Comparison of ENCODE assay signal across 34 cellular contexts in genomic region chr12:108876550-108876949, GRCh38. TPM values are rescaled to one million over a fixed set of nuclear protein-coding genes. Genes with fewer than 3 reads are reported as not detected.
"Had no signal": no experiment of that assay in that cellular context is flagged by ENCODE, and none has a peak within 500 bp of the region (broad histone marks: within the 10 kb centered on the region; RNA-seq: fewer than 3 reads in every experiment).

No MANE protein-coding gene starts in this region.

- ATAC-seq: activated T-cell treated with anti-CD3 and anti-CD28 coated beads, Interleukin-2, amount 50 U/mL, for 4 hours; body of pancreas had no signal

- H3K27ac Mint-ChIP-seq: activated B cell treated with CpG ODN at 0.5 μM for 24 hours; activated CD4-positive, alpha-beta memory T cell treated with anti-CD3 and anti-CD28 coated beads for 36 hours; activated CD4-positive, alpha-beta T cell treated with anti-CD3 and anti-CD28 coated beads, Interleukin-2, amount 10 ng/mL, durations not matched to agents 7 days and 5 days; activated CD8-positive, alpha-beta T cell treated with anti-CD3 and anti-CD28 coated beads for 36 hours; activated naive CD4-positive, alpha-beta T cell treated with anti-CD3 and anti-CD28 coated beads for 36 hours; activated naive CD8-positive, alpha-beta T cell treated with anti-CD3 and anti-CD28 coated beads for 36 hours; activated T-cell treated with anti-CD3 and anti-CD28 coated beads, Interleukin-2, amount 50 U/mL, for 72 hours; activated T-helper 1 cell treated with anti-CD3 and anti-CD28 coated beads, Interleukin-12 subunit alpha, Interleukin-12 subunit beta, Interleukin-2, Interleukin-4 antibody, amounts not matched to agents 30 ng/mL and 10 ng/mL and 1 ng/mL, durations not matched to agents 14 hours and 24 hours and 36 hours; activated T-helper 17 cell treated with anti-CD3 and anti-CD28 coated beads, Interleukin-2, amount 50 U/mL, for 72 hours; T-helper 1 cell treated with Interleukin-12 subunit alpha and Interleukin-12 subunit beta and Interleukin-4 antibody, amounts not matched to agents 30 μg/mL and 1 μg/mL, for 36 hours; T-helper 2 cell treated with Interferon-gamma antibody and Interleukin-4, amounts not matched to agents 5 μg/mL and 100 μg/mL, for 36 hours had no signal

- H3K4me3 ChIP-seq: adrenal gland, body of pancreas, breast epithelium had no signal

- H3K9me3 Mint-ChIP-seq: activated B cell treated with CpG ODN at 0.5 μM for 24 hours; activated CD4-positive, alpha-beta memory T cell treated with anti-CD3 and anti-CD28 coated beads for 36 hours; activated CD8-positive, alpha-beta T cell treated with anti-CD3 and anti-CD28 coated beads for 36 hours; activated naive CD4-positive, alpha-beta T cell treated with anti-CD3 and anti-CD28 coated beads for 36 hours; activated naive CD4-positive, alpha-beta T cell treated with anti-CD3 and anti-CD28 coated beads, Interleukin-2, amount 50 U/mL, for 72 hours; activated T-cell treated with anti-CD3 and anti-CD28 coated beads, Interleukin-2, amount 50 U/mL, for 72 hours; activated T-helper 17 cell treated with anti-CD3 and anti-CD28 coated beads, Interleukin-2, amount 50 U/mL, for 72 hours had no signal

- H3K4me3 Mint-ChIP-seq: activated B cell treated with CpG ODN at 0.5 μM for 24 hours; activated CD4-positive, alpha-beta memory T cell treated with anti-CD3 and anti-CD28 coated beads for 36 hours; activated CD4-positive, alpha-beta T cell treated with anti-CD3 and anti-CD28 coated beads, Interleukin-2, amount 10 ng/mL, durations not matched to agents 7 days and 5 days; activated CD8-positive, alpha-beta T cell treated with anti-CD3 and anti-CD28 coated beads for 36 hours; activated naive CD4-positive, alpha-beta T cell treated with anti-CD3 and anti-CD28 coated beads for 36 hours; activated naive CD8-positive, alpha-beta T cell treated with anti-CD3 and anti-CD28 coated beads for 36 hours; activated T-cell treated with anti-CD3 and anti-CD28 coated beads, Interleukin-2, amount 50 U/mL, for 4 hours; activated T-cell treated with anti-CD3 and anti-CD28 coated beads, Interleukin-2, amount 50 U/mL, for 72 hours; activated T-helper 1 cell treated with anti-CD3 and anti-CD28 coated beads, Interleukin-12 subunit alpha, Interleukin-12 subunit beta, Interleukin-2, Interleukin-4 antibody, amounts not matched to agents 30 ng/mL and 10 ng/mL and 1 ng/mL, durations not matched to agents 14 hours and 24 hours and 36 hours; activated T-helper 17 cell treated with anti-CD3 and anti-CD28 coated beads, Interleukin-2, amount 50 U/mL, for 72 hours; T-helper 1 cell treated with Interleukin-12 subunit alpha and Interleukin-12 subunit beta and Interleukin-4 antibody, amounts not matched to agents 30 μg/mL and 1 μg/mL, for 36 hours; T-helper 2 cell treated with Interferon-gamma antibody and Interleukin-4, amounts not matched to agents 5 μg/mL and 100 μg/mL, for 36 hours had no signal

- H3K36me3 Mint-ChIP-seq: activated CD4-positive, alpha-beta memory T cell treated with anti-CD3 and anti-CD28 coated beads for 36 hours; activated naive CD4-positive, alpha-beta T cell treated with anti-CD3 and anti-CD28 coated beads, Interleukin-2, amount 50 U/mL, for 72 hours; activated naive CD8-positive, alpha-beta T cell treated with anti-CD3 and anti-CD28 coated beads for 36 hours had no signal

- DNase-seq: activated B cell treated with CpG ODN at 0.5 μM for 24 hours; activated CD4-positive, alpha-beta memory T cell treated with anti-CD3 and anti-CD28 coated beads for 36 hours; activated CD4-positive, alpha-beta T cell treated with anti-CD3 and anti-CD28 coated beads for 48 hours; activated CD4-positive, alpha-beta T cell treated with anti-CD3 and anti-CD28 coated beads, Interleukin-2, amount 10 ng/mL, durations not matched to agents 7 days and 5 days; activated CD4-positive, CD25-positive, alpha-beta regulatory T cell treated with anti-CD3 and anti-CD28 coated beads, Interleukin-2, amount 50 U/mL, for 72 hours; activated CD8-positive, alpha-beta memory T cell treated with anti-CD3 and anti-CD28 coated beads, Interleukin-2, amount 50 U/mL, for 4 hours; activated effector memory CD4-positive, alpha-beta T cell treated with anti-CD3 and anti-CD28 coated beads, Interleukin-2, amount 50 U/mL, for 16 hours; activated gamma-delta T cell treated with Interleukin-2 at 50 U/mL for 16 hours; activated naive CD4-positive, alpha-beta T cell; activated naive CD4-positive, alpha-beta T cell treated with anti-CD3 and anti-CD28 coated beads for 36 hours; activated naive CD4-positive, alpha-beta T cell treated with anti-CD3 and anti-CD28 coated beads, Interleukin-2, amount 50 U/mL, for 16 hours; activated naive CD8-positive, alpha-beta T cell treated with anti-CD3 and anti-CD28 coated beads for 36 hours; activated T-cell treated with anti-CD3 and anti-CD28 coated beads for 4 hours; activated T-cell treated with anti-CD3 and anti-CD28 coated beads, Interleukin-2, amount 50 U/mL, for 1 hour; activated T-cell treated with anti-CD3 and anti-CD28 coated beads, Interleukin-2, amount 50 U/mL, for 4 hours; activated T-cell treated with anti-CD3 and anti-CD28 coated beads, Interleukin-2, amount 50 U/mL, for 72 hours; adrenal gland; amniotic stem cell; aorta; body of pancreas; brain microvascular endothelial cell; central memory CD4-positive, alpha-beta T cell; T-helper 9 cell had no signal

- H3K4me1 Mint-ChIP-seq: activated B cell treated with CpG ODN at 0.5 μM for 24 hours; activated naive CD8-positive, alpha-beta T cell treated with anti-CD3 and anti-CD28 coated beads for 36 hours had no signal

- H3K27me3 Mint-ChIP-seq: activated B cell treated with CpG ODN at 0.5 μM for 24 hours; activated CD4-positive, alpha-beta memory T cell treated with anti-CD3 and anti-CD28 coated beads for 36 hours; activated CD4-positive, alpha-beta T cell treated with anti-CD3 and anti-CD28 coated beads, Interleukin-2, amount 10 ng/mL, durations not matched to agents 7 days and 5 days; activated CD8-positive, alpha-beta T cell treated with anti-CD3 and anti-CD28 coated beads for 36 hours; activated naive CD8-positive, alpha-beta T cell treated with anti-CD3 and anti-CD28 coated beads for 36 hours; activated T-helper 17 cell treated with anti-CD3 and anti-CD28 coated beads, Interleukin-2, amount 50 U/mL, for 72 hours had no signal

RNA-seq across cellular contexts. Expression of gene DAO, which starts 3.3 kb away (rescaled TPM):
- total RNA-seq: activated B cell treated with CpG ODN at 0.5 μM for 24 hours; activated CD4-positive, alpha-beta memory T cell treated with anti-CD3 and anti-CD28 coated beads for 36 hours; activated CD4-positive, alpha-beta T cell treated with anti-CD3 and anti-CD28 coated beads, Interleukin-2, amount 10 ng/mL, durations not matched to agents 7 days and 5 days; activated CD8-positive, alpha-beta memory T cell treated with anti-CD3 and anti-CD28 coated beads for 36 hours; activated CD8-positive, alpha-beta T cell treated with anti-CD3 and anti-CD28 coated beads for 36 hours; activated naive CD4-positive, alpha-beta T cell treated with anti-CD3 and anti-CD28 coated beads for 36 hours; activated naive CD4-positive, alpha-beta T cell treated with anti-CD3 and anti-CD28 coated beads, Interleukin-2, amount 50 U/mL, for 72 hours; activated naive CD8-positive, alpha-beta T cell treated with anti-CD3 and anti-CD28 coated beads for 36 hours; activated T-cell treated with anti-CD3 and anti-CD28 coated beads, Interleukin-2, amount 50 U/mL, for 4 hours; activated T-cell treated with anti-CD3 and anti-CD28 coated beads, Interleukin-2, amount 50 U/mL, for 72 hours; activated T-helper 1 cell treated with anti-CD3 and anti-CD28 coated beads, Interleukin-12 subunit alpha, Interleukin-12 subunit beta, Interleukin-2, Interleukin-4 antibody, amounts not matched to agents 30 ng/mL and 10 ng/mL and 1 ng/mL, durations not matched to agents 14 hours and 24 hours and 36 hours; activated T-helper 17 cell treated with anti-CD3 and anti-CD28 coated beads, Interleukin-2, amount 50 U/mL, for 72 hours; adrenal gland; aorta; astrocyte; body of pancreas; breast epithelium; cardiac septum; cerebellum had no signal
